9 cellular contexts compared by ENCODE assay signal in the genomic region with DNA sequence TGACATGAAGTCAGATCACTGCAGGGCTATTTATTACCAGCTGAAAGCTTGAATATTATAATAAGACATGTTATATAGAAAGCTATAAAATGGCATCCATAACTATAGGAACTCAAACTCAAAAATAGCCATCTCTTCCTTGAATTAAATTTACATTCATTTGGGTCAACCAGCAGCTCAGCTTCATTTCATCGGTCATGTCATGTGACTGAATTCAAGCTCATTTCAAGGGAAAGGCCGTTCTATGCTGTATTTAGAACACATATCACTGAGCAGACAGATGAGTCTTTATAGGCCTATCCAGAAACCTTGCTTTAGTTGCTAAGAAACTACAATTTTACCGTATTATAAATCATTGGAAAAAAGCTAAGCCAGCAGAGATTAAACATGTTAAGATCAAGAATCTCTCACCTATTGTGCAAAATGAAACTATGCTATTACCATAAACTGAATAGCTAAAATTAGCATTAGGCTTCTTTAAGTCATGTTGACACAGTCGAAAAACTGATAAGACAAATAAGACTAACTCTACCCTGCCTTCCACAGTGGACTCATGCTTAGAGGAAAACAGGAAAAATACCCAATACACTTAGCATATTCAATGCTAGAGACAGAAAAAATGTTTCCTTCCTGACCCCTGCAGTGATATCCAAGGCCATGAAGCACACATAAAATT. TPM values are rescaled to one million over a fixed set of nuclear protein-coding genes. Genes with fewer than 3 reads are reported as not detected.
A peak's percentile ranks its signal among the peaks of the same experiment; 100 is the strongest.
DNase-seq lines count a peak whose midpoint lies in the region; ATAC-seq and TF ChIP-seq lines count a peak whose summit lies in the region.
"Had no signal": no experiment of that assay in that cellular context is flagged by ENCODE, and none has a peak within 500 bp of the region (broad histone marks: within the 10 kb centered on the region; RNA-seq: fewer than 3 reads in every experiment).

No MANE protein-coding gene starts in this region.

- TF ChIP-seq CTCF in WTC11 (IDR thresholded peaks at IDR 0.05): no peak
- TF ChIP-seq CTCF in glutamatergic neuron (IDR thresholded peaks at IDR 0.05; ENCODE audit: partially characterized antibody, unreplicated experiment): no peak
- TF ChIP-seq CTCF in spleen (IDR thresholded peaks at IDR 0.05 in 8 of 11, conservative IDR thresholded peaks at IDR 0.05 in 3 of 11): no peak

- no peaks in the 10 kb centered on the region for H3K9me3 Mint-ChIP-seq in WTC11
- H3K9me3 Mint-ChIP-seq in glutamatergic neuron (ENCODE audit: unreplicated experiment): no peaks in the 10 kb centered on the region

- no peaks in the 10 kb centered on the region for H3K9me3 ChIP-seq in spleen

- H3K27ac Mint-ChIP-seq in WTC11 (peak overlapping the region; percentile 73), glutamatergic neuron (ENCODE audit: unreplicated experiment) (peak overlapping the region; percentile 8)

- peak overlapping the region in 6 of 8 donors; percentile 0 to 80 (median 73) for H3K4me3 ChIP-seq in spleen

- H3K4me1 Mint-ChIP-seq in WTC11 (peaks cover 59% of the 10 kb centered on the region), glutamatergic neuron (ENCODE audit: low read depth, unreplicated experiment) (peaks cover 40% of the 10 kb centered on the region)

- 25 to 55% (median 43%) methylated on average over 4 of the region's 4 CpGs for WGBS in spleen, 5 donors

- H3K36me3 Mint-ChIP-seq in WTC11 (no peaks in the 10 kb centered on the region), glutamatergic neuron (ENCODE audit: unreplicated experiment) (no peaks in the 10 kb centered on the region)

- POLR2A ChIA-PET in WTC11 (lab: Charles Lee): no interaction called here

- intact Hi-C loops in spleen (cut with DNase I; ENCODE audit: low total_unique reads): no loop called here

- TF ChIP-seq POLR2A in spleen (IDR thresholded peaks at IDR 0.05): no peak

- CTCF ChIA-PET in WTC11 (lab: Charles Lee): interaction anchor here (0.8 to 1.7 kb wide), 10 partner anchors 13 to 325 kb away, joined by 3 to 12 read pairs (median 4); no protein-coding TSS in a partner anchor

- DNase-seq in DMS53 (lab: John Stamatoyannopoulos, UW): peak; percentile 30
- DNase-seq in DMS53 treated with DMSO at 0.1 percent for 48 hours (lab: John Stamatoyannopoulos, UW; ENCODE audit: unreplicated experiment): no peak
- no peak for DNase-seq in WTC11 (ENCODE audit: low spot score)
- no peak for DNase-seq in glutamatergic neuron
- DNase-seq in spleen: no peak
- no peak for DNase-seq in A172 (ENCODE audit: low spot score)
- DNase-seq in NCI-H128 (lab: John Stamatoyannopoulos, UW; ENCODE audit: unreplicated experiment): no peak

- H3K27me3 Mint-ChIP-seq in WTC11 (ENCODE audit: low read depth): no peaks in the 10 kb centered on the region
- peaks cover 3% of the 10 kb centered on the region for H3K27me3 Mint-ChIP-seq in glutamatergic neuron (ENCODE audit: unreplicated experiment)

- no peaks in the 10 kb centered on the region for H3K27me3 ChIP-seq in spleen (replicated peaks in 1 of 7)

- ATAC-seq in WTC11 (no peak), HG03095 (IDR thresholded peaks at IDR 0.05; ENCODE audit: unreplicated experiment) (no peak)

- H3K36me3 ChIP-seq in spleen: no peaks in the 10 kb centered on the region

- H3K4me1 ChIP-seq in spleen: peaks cover 30 to 86% (median 66%) of the 10 kb centered on the region in 6 donors

- H3K4me3 Mint-ChIP-seq in WTC11: peak overlapping the region; percentile 76
- H3K4me3 Mint-ChIP-seq in glutamatergic neuron (ENCODE audit: unreplicated experiment): peak overlapping the region; percentile 90

- H3K27ac ChIP-seq in spleen: peak overlapping the region in 7 of 8 donors; percentile 92 to 97 (median 95)
- H3K27ac ChIP-seq: 22Rv1 had no signal

TF ChIP-seq in WTC11, 78 proteins besides CTCF, POLR2A, EP300 and RAD21:
- TF ChIP-seq SP1 (CRISPR knock-in tag; conservative IDR thresholded peaks at IDR 0.05) (no peak), ZNF423 (CRISPR knock-in tag; IDR thresholded peaks at IDR 0.05) (no peak)
TF ChIP-seq in WTC11: peak in this region for 0.

RNA-seq across cellular contexts. Expression of a gene that starts 2.3 kb away (rescaled TPM):
- total RNA-seq in WTC11 (2021): 96.1 to 116 TPM (median 102 TPM) in 3 replicates
- total RNA-seq in glutamatergic neuron (ENCODE audit: unreplicated experiment): 86.6 TPM
- total RNA-seq in spleen: 100 to 1,000 TPM in 5 of 7 donors, 10 to 100 TPM in 2; 79.5 to 130 (median 102) TPM
- 10 to 100 TPM; 18.9 to 28.8 (median 23.8) TPM for polyA plus RNA-seq in spleen
- 77.2 and 99.0 TPM in 2 replicates for total RNA-seq in A172 (2014; rRNA removed; shearing (Covaris generic))

RNA-seq across cellular contexts. Expression of a gene that starts 53.2 kb away (rescaled TPM):
- total RNA-seq in WTC11 (2021) (146 to 153 TPM (median 150 TPM) in 3 replicates), glutamatergic neuron (ENCODE audit: unreplicated experiment) (192 TPM), spleen (10 to 100 TPM; 17.8 to 95.6 (median 34.9) TPM)
- 10 to 100 TPM in 2 of 3 donors, 1 to 10 TPM in 1; 9.8 to 19.7 (median 17.2) TPM for polyA plus RNA-seq in spleen
- 121 and 158 TPM in 2 replicates for total RNA-seq in A172 (2014; rRNA removed; shearing (Covaris generic))
